ENCODE assay signal across 28 cellular contexts in genomic region chr4:177182156-177182555, GRCh38.
DNase-seq lines count a peak whose midpoint lies in the region; TF ChIP-seq lines count a peak whose summit lies in the region.
"Had no signal": no experiment of that assay in that cellular context is flagged by ENCODE, and none has a peak within 500 bp of the region (broad histone marks: within the 10 kb centered on the region; RNA-seq: fewer than 3 reads in every experiment).

No MANE protein-coding gene starts in this region.

- H3K4me3 ChIP-seq in AG09309 (ENCODE audit: control insufficient read depth, low read depth, low read length) (no peak overlapping the region), choroid plexus epithelial cell (ENCODE audit: low read depth, low read length) (no peak overlapping the region), mesenchymal stem cell (ENCODE audit: insufficient read depth in 1 of 2, low read depth in 1 of 2, low read length in 2 of 2) (no peak overlapping the region)
- H3K4me3 ChIP-seq: HAP-1, left lung, psoas muscle, thyroid gland, vagina had no signal

- DNase-seq in AG09309 (ENCODE audit: low read depth) (peak; percentile 47), GM04504 (ENCODE audit: low read depth) (peak; percentile 61), choroid plexus epithelial cell (ENCODE audit: low read depth) (peak; percentile 12), mesenchymal stem cell (peak; percentile 34), GM13977 (ENCODE audit: low spot score) (no peak), GM13976 (ENCODE audit: low spot score) (no peak)
- no peak for DNase-seq in stimulated activated CD4-positive, alpha-beta T cell treated with anti-CD3 and anti-CD28 coated beads, Interleukin-4, amount 100 ng/mL, for 24 hours
- no peak for DNase-seq in stimulated activated naive CD4-positive, alpha-beta T cell (lab: John Stamatoyannopoulos, UW)
- DNase-seq: activated CD4-positive, alpha-beta T cell treated with anti-CD3 and anti-CD28 coated beads, Interleukin-2, amount 50 U/mL, for 1 hour; activated naive CD4-positive, alpha-beta T cell treated with anti-CD3 and anti-CD28 coated beads for 36 hours; amniotic stem cell; effector CD4-positive, alpha-beta T cell; KG1; left lung; midbrain; MM.1S; naive thymus-derived CD4-positive, alpha-beta T cell; NCI-H1417 treated with DMSO at 0.1 percent for 48 hours; NCI-H2081; NCI-H345; psoas muscle; SHP77 treated with DMSO at 0.1 percent for 48 hours; stimulated activated naive CD8-positive, alpha-beta T cell treated with anti-CD3 and anti-CD28 coated beads, Interleukin-15, amount 100 ng/mL, for 72 hours; SW 1271; thyroid gland had no signal

- peak overlapping the region; percentile 3 for H3K9ac ChIP-seq in mesenchymal stem cell (ENCODE audit: low read length)

- no peaks in the 10 kb centered on the region for H3K9me3 ChIP-seq in mesenchymal stem cell (ENCODE audit: control insufficient read depth, low read length)
- H3K9me3 ChIP-seq: HAP-1, left lung, psoas muscle, thyroid gland, vagina had no signal

- H3K14ac ChIP-seq in mesenchymal stem cell (ENCODE audit: low read length in 2 of 2), result no peak overlapping the region

- H2BK12ac ChIP-seq in mesenchymal stem cell (ENCODE audit: low read length in 2 of 2), result no peak overlapping the region

- WGBS in mesenchymal stem cell, result 36% methylated on average over 2 of the region's 4 CpGs

- no peak overlapping the region for H3K27ac ChIP-seq in mesenchymal stem cell (ENCODE audit: low read length, poor library complexity, severe bottlenecking)
- H3K27ac ChIP-seq: epithelial cell of prostate, left lung, psoas muscle, thyroid gland, vagina had no signal

- no peak overlapping the region for H2BK5ac ChIP-seq in mesenchymal stem cell (ENCODE audit: low read depth, low read length, poor library complexity, severe bottlenecking)

- H3K23ac ChIP-seq in mesenchymal stem cell (ENCODE audit: low read length in 2 of 2), result no peak overlapping the region

- no peak overlapping the region for H3K4ac ChIP-seq in mesenchymal stem cell (ENCODE audit: low read depth in 1 of 2, low read length in 2 of 2)

- H3K79me1 ChIP-seq in mesenchymal stem cell (replicated peaks; ENCODE audit: low read length, poor library complexity, severe bottlenecking), result no peaks in the 10 kb centered on the region

- H2BK15ac ChIP-seq in mesenchymal stem cell (ENCODE audit: low read depth, poor library complexity, severe bottlenecking), result no peak overlapping the region

- no peak overlapping the region for H2AFZ ChIP-seq in mesenchymal stem cell (ENCODE audit: low read depth, low read length)

- H3K18ac ChIP-seq in mesenchymal stem cell (ENCODE audit: low read depth in 1 of 2, low read length in 2 of 2), result no peak overlapping the region

- no peak overlapping the region for H4K8ac ChIP-seq in mesenchymal stem cell (ENCODE audit: low read length)

- no peak overlapping the region for H4K91ac ChIP-seq in mesenchymal stem cell (ENCODE audit: low read length)

- in situ Hi-C loops in GM13977 (cut with MboI; ENCODE audit: low pct_unique_long_range_greater_than_20kb, low sequenced_read_pairs, unreplicated experiment), result no loop called here
- in situ Hi-C loops in GM13976 (cut with MboI; ENCODE audit: low sequenced_read_pairs, unreplicated experiment), result no loop called here

- no peaks in the 10 kb centered on the region for H3K27me3 ChIP-seq in mesenchymal stem cell (ENCODE audit: control insufficient read depth in 1 of 2, insufficient read depth in 1 of 2, low read length in 2 of 2)
- H3K27me3 ChIP-seq: left lung, thyroid gland, vagina had no signal

- no peak overlapping the region for H2BK120ac ChIP-seq in mesenchymal stem cell (ENCODE audit: low read depth, low read length)

- H2AK5ac ChIP-seq in mesenchymal stem cell (ENCODE audit: low read length, severe bottlenecking), result no peak overlapping the region

- peaks cover 2% of the 10 kb centered on the region for H3K4me1 ChIP-seq in mesenchymal stem cell (ENCODE audit: control insufficient read depth, insufficient read depth, low read depth, low read length)
- H3K4me1 ChIP-seq: HAP-1, left lung, psoas muscle, thyroid gland, vagina had no signal

- H3K36me3 ChIP-seq in mesenchymal stem cell (ENCODE audit: control insufficient read depth in 1 of 2, insufficient read depth in 2 of 2, low read depth in 1 of 2, low read length in 2 of 2), result no peaks in the 10 kb centered on the region
- H3K36me3 ChIP-seq: HAP-1, left lung, thyroid gland, vagina had no signal

- TF ChIP-seq CTCF in AG09309 (IDR thresholded peaks at IDR 0.05; ENCODE audit: control insufficient read depth, insufficient read depth, low read depth, low read length, missing control alignments), result no peak
- no peak for TF ChIP-seq CTCF in choroid plexus epithelial cell (conservative IDR thresholded peaks at IDR 0.05; ENCODE audit: low read depth, low read length)
- no peak for TF ChIP-seq CTCF in GM13977 (IDR thresholded peaks at IDR 0.05; ENCODE audit: extremely low read depth, insufficient read depth, missing control alignments)
- no peak for TF ChIP-seq CTCF in GM13976 (IDR thresholded peaks at IDR 0.05; ENCODE audit: borderline replicate concordance, control extremely low read depth, extremely low read depth, insufficient read depth, missing control alignments)

- no peak overlapping the region for H3K4me2 ChIP-seq in mesenchymal stem cell (ENCODE audit: low read length, poor library complexity, severe bottlenecking)

Comparison
In these comparisons a context has a peak if more than half of its experiments do, and no peak if none do; other contexts are left out.
1. DNase-seq: peak in AG09309 (single experiment), GM04504 (single experiment), choroid plexus epithelial cell (single experiment) and mesenchymal stem cell (single experiment); none in stimulated activated CD4-positive, alpha-beta T cell treated with anti-CD3 and anti-CD28 coated beads, Interleukin-4, amount 100 ng/mL, for 24 hours (single experiment), stimulated activated naive CD4-positive, alpha-beta T cell (0 of 6), GM13977 (single experiment) and GM13976 (single experiment).